Comparison of ENCODE assay signal across 10 cellular contexts in the genomic region with DNA sequence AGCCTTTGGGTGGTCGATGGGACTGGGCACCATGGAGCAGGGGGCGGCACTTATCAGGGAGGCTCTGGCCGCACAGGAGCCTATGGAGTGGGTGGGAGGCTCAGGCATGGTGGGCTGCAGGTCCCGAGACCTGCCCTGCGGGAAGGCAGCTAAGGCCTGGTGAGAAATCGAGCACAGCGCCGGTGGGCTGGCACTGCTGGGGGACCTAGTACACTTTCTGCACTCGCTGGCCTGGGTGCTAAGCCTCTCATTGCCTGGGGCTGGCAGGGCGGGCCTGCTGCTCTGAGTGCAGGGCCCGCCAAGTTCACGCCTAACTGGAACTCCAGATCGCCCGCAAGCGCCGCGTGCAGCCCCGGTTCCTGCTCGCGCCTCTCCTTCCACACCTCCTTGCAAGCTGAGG. TPM values are rescaled to one million over a fixed set of nuclear protein-coding genes. Genes with fewer than 3 reads are reported as not detected.
"Had no signal": no experiment of that assay in that cellular context is flagged by ENCODE, and none has a peak within 500 bp of the region (broad histone marks: within the 10 kb centered on the region; RNA-seq: fewer than 3 reads in every experiment).

No MANE protein-coding gene starts in this region.

- H3K4me3 Mint-ChIP-seq: GM23338, H9, HFFc6 had no signal

- H3K4me1 ChIP-seq: HAP-1 had no signal

- FAIRE-seq: H1, H54 had no signal

- H3K4me2 ChIP-seq: GM23338 had no signal

- H3K9ac ChIP-seq: GM23248 had no signal

- H3K27ac ChIP-seq: GM23248 had no signal

- H2AFZ ChIP-seq: GM23248, GM23338 had no signal

- H3K9me3 ChIP-seq: HAP-1 had no signal

- H3K36me3 ChIP-seq: HAP-1 had no signal

- H3K4me1 Mint-ChIP-seq: GM23338 had no signal

- H3K4me3 ChIP-seq: GM23248, GM23338, HAP-1 had no signal

- DNase-seq: GM23248, GOT3, H7, H9, HCEC 1CT, HFFc6 had no signal

- H3K27ac Mint-ChIP-seq: GM23338, H9, HFFc6 had no signal

RNA-seq across cellular contexts. Expression of a gene that starts 33.1 kb away (rescaled TPM):
- total RNA-seq: GM23248, H1, H7, H9, HFFc6 had no signal
- polyA plus RNA-seq: GM23248, GM23338, H1 had no signal
